Comparison of ENCODE assay signal across 12 cellular contexts in the genomic region with DNA sequence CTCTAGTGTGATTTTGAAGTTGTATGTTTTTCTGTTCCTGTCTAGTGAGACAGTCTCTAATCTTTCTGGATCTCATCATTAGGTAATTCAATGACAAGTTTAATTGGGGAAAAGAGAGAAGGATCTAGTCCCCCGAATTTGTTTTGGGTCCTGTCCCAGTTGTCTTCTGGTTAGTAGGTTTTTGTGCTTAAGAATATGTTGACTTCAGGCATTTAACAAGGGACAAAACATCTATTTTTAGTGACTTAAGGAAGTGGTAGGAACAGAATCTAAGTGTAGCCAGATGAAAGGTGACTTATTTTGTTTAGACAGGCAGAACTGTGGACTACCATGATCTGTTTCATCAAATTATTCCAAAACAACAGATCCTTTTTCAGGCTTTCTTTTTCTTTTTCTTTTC. TPM values are rescaled to one million over a fixed set of nuclear protein-coding genes. Genes with fewer than 3 reads are reported as not detected.
DNase-seq lines count a peak whose midpoint lies in the region; ATAC-seq, FAIRE-seq and TF ChIP-seq lines count a peak whose summit lies in the region.
"Had no signal": no experiment of that assay in that cellular context is flagged by ENCODE, and none has a peak within 500 bp of the region (broad histone marks: within the 10 kb centered on the region; RNA-seq: fewer than 3 reads in every experiment).

No MANE protein-coding gene starts in this region.

- no peak overlapping the region for H2AFZ ChIP-seq in SK-N-SH (ENCODE audit: low read depth)

- no peak for TF ChIP-seq CTCF in SK-N-SH (IDR thresholded peaks at IDR 0.05)
- no peak for TF ChIP-seq CTCF in neural crest cell (conservative IDR thresholded peaks at IDR 0.05)

- no peak for ATAC-seq in SK-N-SH treated with all-trans-retinoic acid at 6 μM for 48 hours
- no peak for ATAC-seq in activated naive CD8-positive, alpha-beta T cell treated with anti-CD3 and anti-CD28 coated beads, Interleukin-2, amount 50 U/mL, for 24 hours

- TF ChIP-seq RAD21 in SK-N-SH (IDR thresholded peaks at IDR 0.05; ENCODE audit: low read length) = no peak

- no peak overlapping the region for H3K27ac Mint-ChIP-seq in activated naive CD8-positive, alpha-beta T cell treated with anti-CD3 and anti-CD28 coated beads, Interleukin-2, amount 50 U/mL, for 24 hours
- H3K27ac Mint-ChIP-seq in neural crest cell (ENCODE audit: unreplicated experiment) = no peak overlapping the region

- H3K9me2 ChIP-seq in SK-N-SH = no peaks in the 10 kb centered on the region

- H3F3A ChIP-seq in SK-N-SH (replicated peaks; ENCODE audit: insufficient read depth) = no peaks in the 10 kb centered on the region

- H3K4me1 ChIP-seq in SK-N-SH (ENCODE audit: control insufficient read depth in 1 of 2, insufficient read depth in 2 of 2, low read depth in 1 of 2, low read length in 1 of 2) (peaks cover 17 to 26% of the 10 kb centered on the region in 2 experiments), HUES6 (ENCODE audit: control insufficient read depth, insufficient read depth, low read length) (peaks cover 21% of the 10 kb centered on the region)

- peaks cover 65% of the 10 kb centered on the region for H4K20me1 ChIP-seq in SK-N-SH (ENCODE audit: insufficient read depth)

- 25% methylated on average over 1 of the region's 1 CpG for WGBS in SK-N-SH (ENCODE audit: low lambda C conversion rate)

- CTCF ChIA-PET in SK-N-SH (lab: Yijun Ruan, JAX) = interaction anchor here (0.6 kb wide), 1 partner anchor 352 kb away, joined by 3 read pairs; no protein-coding TSS in a partner anchor

- no peaks in the 10 kb centered on the region for H3K27me3 Mint-ChIP-seq in activated naive CD8-positive, alpha-beta T cell treated with anti-CD3 and anti-CD28 coated beads, Interleukin-2, amount 50 U/mL, for 24 hours
- H3K27me3 Mint-ChIP-seq in neural crest cell (ENCODE audit: low read depth) = peaks cover 13% of the 10 kb centered on the region

- peaks cover 8% of the 10 kb centered on the region for H3K9me3 Mint-ChIP-seq in activated naive CD8-positive, alpha-beta T cell treated with anti-CD3 and anti-CD28 coated beads, Interleukin-2, amount 50 U/mL, for 24 hours
- peaks cover 2% of the 10 kb centered on the region for H3K9me3 Mint-ChIP-seq in neural crest cell

- peaks cover 68% of the 10 kb centered on the region for H3K79me2 ChIP-seq in SK-N-SH (ENCODE audit: insufficient read depth)

- H3K36me3 Mint-ChIP-seq in activated naive CD8-positive, alpha-beta T cell treated with anti-CD3 and anti-CD28 coated beads, Interleukin-2, amount 50 U/mL, for 24 hours (ENCODE audit: low read depth) = peaks cover 53% of the 10 kb centered on the region
- H3K36me3 Mint-ChIP-seq in neural crest cell (ENCODE audit: low read depth) = peaks cover 10% of the 10 kb centered on the region

- H3K4me3 ChIP-seq in SK-N-SH (ENCODE audit: low read depth in 2 of 2, low read length in 1 of 2) (no peak overlapping the region), HUES6 (ENCODE audit: low read depth, low read length) (peak overlapping the region; percentile 19; the same call in 1 of the 2 replicates)
- H3K4me3 ChIP-seq: thyroid gland had no signal

- peaks cover 63% of the 10 kb centered on the region for H3K4me1 Mint-ChIP-seq in activated naive CD8-positive, alpha-beta T cell treated with anti-CD3 and anti-CD28 coated beads, Interleukin-2, amount 50 U/mL, for 24 hours
- peaks cover 60% of the 10 kb centered on the region for H3K4me1 Mint-ChIP-seq in neural crest cell

- H3K9me3 ChIP-seq in SK-N-SH (no peaks in the 10 kb centered on the region), HUES6 (ENCODE audit: control insufficient read depth, insufficient read depth, low read depth, low read length) (no peaks in the 10 kb centered on the region)
- H3K9me3 ChIP-seq: thyroid gland had no signal

- DNase-seq in SK-N-SH (no peak), neural crest cell (ENCODE audit: low read depth, low spot score) (no peak), Kasumi-1 (lab: John Stamatoyannopoulos, UW) (no peak), urothelium cell line (ENCODE audit: low spot score) (no peak), medulla oblongata (ENCODE audit: extremely low spot score) (no peak)
- DNase-seq in activated naive CD8-positive, alpha-beta T cell treated with anti-CD3 and anti-CD28 coated beads, Interleukin-2, amount 50 U/mL, for 24 hours = no peak
- DNase-seq: activated gamma-delta T cell, NCI-H1092, thyroid gland had no signal

- POLR2A ChIA-PET in SK-N-SH (lab: Yijun Ruan, JAX) = no interaction called here

- H3K27ac ChIP-seq in SK-N-SH (ENCODE audit: low read depth in 2 of 2, low read length in 1 of 2) (no peak overlapping the region), HUES6 (ENCODE audit: low read depth, low read length) (no peak overlapping the region)
- H3K27ac ChIP-seq: thyroid gland had no signal

- no peak for TF ChIP-seq EP300 in SK-N-SH (IDR thresholded peaks at IDR 0.05; ENCODE audit: borderline replicate concordance in 1 of 2, low read depth in 1 of 2, low read length in 1 of 2)

- H3K36me3 ChIP-seq in SK-N-SH (replicated peaks in 1 of 2; ENCODE audit: control insufficient read depth in 1 of 2, insufficient read depth in 2 of 2, low read length in 1 of 2) = peaks cover 39 to 44% of the 10 kb centered on the region in 2 experiments
- H3K36me3 ChIP-seq in HUES6 (ENCODE audit: control insufficient read depth, insufficient read depth, low read length) = peaks cover 47% of the 10 kb centered on the region

- H3K9ac ChIP-seq in SK-N-SH = no peak overlapping the region
- no peak overlapping the region for H3K9ac ChIP-seq in HUES6 (ENCODE audit: low read length)

- peak overlapping the region; percentile 77 for H3K4me2 ChIP-seq in SK-N-SH

- peak overlapping the region; percentile 16 for H3K4me3 Mint-ChIP-seq in activated naive CD8-positive, alpha-beta T cell treated with anti-CD3 and anti-CD28 coated beads, Interleukin-2, amount 50 U/mL, for 24 hours
- H3K4me3 Mint-ChIP-seq in neural crest cell = peak overlapping the region; percentile 99

- no peak for FAIRE-seq in urothelium cell line (lab: Jason Lieb, UNC)
- FAIRE-seq: colon had no signal

- H3K27me3 ChIP-seq in SK-N-SH (ENCODE audit: insufficient read depth) (no peaks in the 10 kb centered on the region), HUES6 (ENCODE audit: control insufficient read depth, insufficient read depth, low read length) (peaks cover 5% of the 10 kb centered on the region)
- H3K27me3 ChIP-seq: thyroid gland had no signal

TF ChIP-seq in SK-N-SH, 30 proteins besides CTCF, POLR2A, EP300 and RAD21 (continues in another document):
- TF ChIP-seq, protein P1, sequence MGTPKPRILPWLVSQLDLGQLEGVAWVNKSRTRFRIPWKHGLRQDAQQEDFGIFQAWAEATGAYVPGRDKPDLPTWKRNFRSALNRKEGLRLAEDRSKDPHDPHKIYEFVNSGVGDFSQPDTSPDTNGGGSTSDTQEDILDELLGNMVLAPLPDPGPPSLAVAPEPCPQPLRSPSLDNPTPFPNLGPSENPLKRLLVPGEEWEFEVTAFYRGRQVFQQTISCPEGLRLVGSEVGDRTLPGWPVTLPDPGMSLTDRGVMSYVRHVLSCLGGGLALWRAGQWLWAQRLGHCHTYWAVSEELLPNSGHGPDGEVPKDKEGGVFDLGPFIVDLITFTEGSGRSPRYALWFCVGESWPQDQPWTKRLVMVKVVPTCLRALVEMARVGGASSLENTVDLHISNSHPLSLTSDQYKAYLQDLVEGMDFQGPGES (IDR thresholded peaks at IDR 0.05; ENCODE audit: low read depth, low read length) = no peak
- no peak for TF ChIP-seq MEF2A (IDR thresholded peaks at IDR 0.05; ENCODE audit: borderline replicate concordance, low read depth)
- TF ChIP-seq RXRA (IDR thresholded peaks at IDR 0.05; ENCODE audit: borderline replicate concordance, low read depth) = no peak

TF ChIP-seq in SK-N-SH treated with all-trans-retinoic acid at 6 μM for 48 hours, 23 proteins besides CTCF, POLR2A, EP300 and RAD21:
- no peak for TF ChIP-seq ZC3H10 (CRISPR knock-in tag; IDR thresholded peaks at IDR 0.05)
- no peak for TF ChIP-seq ARNTL (CRISPR knock-in tag; IDR thresholded peaks at IDR 0.05; ENCODE audit: borderline replicate concordance, low read depth)
- TF ChIP-seq ZNF8 (CRISPR knock-in tag; IDR thresholded peaks at IDR 0.05) = no peak
- no peak for TF ChIP-seq PATZ1 (CRISPR knock-in tag; IDR thresholded peaks at IDR 0.05; ENCODE audit: borderline replicate concordance)

RNA-seq across cellular contexts. Expression of gene GPATCH2L, which starts 2.2 kb away (rescaled TPM):
- polyA plus RNA-seq in SK-N-SH (2012; rRNA removed) = 17.7 and 28.5 TPM in 2 replicates
- 11.7 and 15.1 TPM in 2 replicates for polyA plus RNA-seq in SK-N-SH (2012; cell fraction: cytosol; rRNA removed)
- 60.5 and 61.7 TPM in 2 replicates for polyA plus RNA-seq in SK-N-SH (2012; cell fraction: nucleus; rRNA removed)
- total RNA-seq in neural crest cell = 67.1 and 73.1 TPM in 2 replicates
